1 cellular context compared by ENCODE assay signal in the genomic region with DNA sequence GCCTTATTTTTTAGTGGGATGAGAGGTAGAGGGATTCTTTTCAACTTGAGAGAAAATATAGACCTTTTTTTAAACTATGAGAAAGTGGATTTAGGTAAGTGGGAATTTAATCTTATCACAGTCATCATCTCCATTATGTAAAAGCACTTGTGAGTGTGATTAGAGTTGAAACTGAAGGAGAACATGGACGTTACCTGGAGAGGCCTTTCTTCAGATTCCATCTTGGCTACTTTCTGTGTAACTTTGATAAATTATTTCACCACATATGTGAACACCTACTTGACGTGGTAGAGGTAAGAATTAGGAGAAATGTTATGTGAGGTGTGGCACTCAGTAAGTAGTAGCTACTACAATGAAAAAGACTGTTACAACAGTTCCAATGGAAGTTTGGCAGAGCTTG.
TF ChIP-seq lines count a peak whose summit lies in the region.

No MANE protein-coding gene starts in this region.

TF ChIP-seq in WTC11, 78 proteins besides CTCF, POLR2A, EP300 and RAD21 (continued from another document):
- TF ChIP-seq, protein P1, sequence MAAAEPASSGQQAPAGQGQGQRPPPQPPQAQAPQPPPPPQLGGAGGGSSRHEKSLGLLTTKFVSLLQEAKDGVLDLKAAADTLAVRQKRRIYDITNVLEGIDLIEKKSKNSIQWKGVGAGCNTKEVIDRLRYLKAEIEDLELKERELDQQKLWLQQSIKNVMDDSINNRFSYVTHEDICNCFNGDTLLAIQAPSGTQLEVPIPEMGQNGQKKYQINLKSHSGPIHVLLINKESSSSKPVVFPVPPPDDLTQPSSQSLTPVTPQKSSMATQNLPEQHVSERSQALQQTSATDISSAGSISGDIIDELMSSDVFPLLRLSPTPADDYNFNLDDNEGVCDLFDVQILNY (CRISPR knock-in tag; IDR thresholded peaks at IDR 0.05), result no peak
- TF ChIP-seq ZNF423 (CRISPR knock-in tag; IDR thresholded peaks at IDR 0.05) (no peak), FOXP1 (CRISPR knock-in tag; IDR thresholded peaks at IDR 0.05; ENCODE audit: borderline replicate concordance) (no peak), IRF2 (CRISPR knock-in tag; IDR thresholded peaks at IDR 0.05; ENCODE audit: borderline replicate concordance, low read depth) (no peak), CREB1 (CRISPR knock-in tag; IDR thresholded peaks at IDR 0.05) (no peak), MYBL2 (CRISPR knock-in tag; IDR thresholded peaks at IDR 0.05) (no peak), NFE2L1 (CRISPR knock-in tag; IDR thresholded peaks at IDR 0.05) (no peak), ATF1 (CRISPR knock-in tag; IDR thresholded peaks at IDR 0.05) (no peak), FOXK1 (CRISPR knock-in tag; IDR thresholded peaks at IDR 0.05) (no peak), KAT7 (CRISPR knock-in tag; IDR thresholded peaks at IDR 0.05; ENCODE audit: borderline replicate concordance) (no peak), NR2C2 (CRISPR knock-in tag; IDR thresholded peaks at IDR 0.05) (no peak)
- TF ChIP-seq, protein P2, sequence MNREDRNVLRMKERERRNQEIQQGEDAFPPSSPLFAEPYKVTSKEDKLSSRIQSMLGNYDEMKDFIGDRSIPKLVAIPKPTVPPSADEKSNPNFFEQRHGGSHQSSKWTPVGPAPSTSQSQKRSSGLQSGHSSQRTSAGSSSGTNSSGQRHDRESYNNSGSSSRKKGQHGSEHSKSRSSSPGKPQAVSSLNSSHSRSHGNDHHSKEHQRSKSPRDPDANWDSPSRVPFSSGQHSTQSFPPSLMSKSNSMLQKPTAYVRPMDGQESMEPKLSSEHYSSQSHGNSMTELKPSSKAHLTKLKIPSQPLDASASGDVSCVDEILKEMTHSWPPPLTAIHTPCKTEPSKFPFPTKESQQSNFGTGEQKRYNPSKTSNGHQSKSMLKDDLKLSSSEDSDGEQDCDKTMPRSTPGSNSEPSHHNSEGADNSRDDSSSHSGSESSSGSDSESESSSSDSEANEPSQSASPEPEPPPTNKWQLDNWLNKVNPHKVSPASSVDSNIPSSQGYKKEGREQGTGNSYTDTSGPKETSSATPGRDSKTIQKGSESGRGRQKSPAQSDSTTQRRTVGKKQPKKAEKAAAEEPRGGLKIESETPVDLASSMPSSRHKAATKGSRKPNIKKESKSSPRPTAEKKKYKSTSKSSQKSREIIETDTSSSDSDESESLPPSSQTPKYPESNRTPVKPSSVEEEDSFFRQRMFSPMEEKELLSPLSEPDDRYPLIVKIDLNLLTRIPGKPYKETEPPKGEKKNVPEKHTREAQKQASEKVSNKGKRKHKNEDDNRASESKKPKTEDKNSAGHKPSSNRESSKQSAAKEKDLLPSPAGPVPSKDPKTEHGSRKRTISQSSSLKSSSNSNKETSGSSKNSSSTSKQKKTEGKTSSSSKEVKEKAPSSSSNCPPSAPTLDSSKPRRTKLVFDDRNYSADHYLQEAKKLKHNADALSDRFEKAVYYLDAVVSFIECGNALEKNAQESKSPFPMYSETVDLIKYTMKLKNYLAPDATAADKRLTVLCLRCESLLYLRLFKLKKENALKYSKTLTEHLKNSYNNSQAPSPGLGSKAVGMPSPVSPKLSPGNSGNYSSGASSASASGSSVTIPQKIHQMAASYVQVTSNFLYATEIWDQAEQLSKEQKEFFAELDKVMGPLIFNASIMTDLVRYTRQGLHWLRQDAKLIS (CRISPR knock-in tag; IDR thresholded peaks at IDR 0.05; ENCODE audit: borderline replicate concordance), result no peak
- TF ChIP-seq, protein P3, sequence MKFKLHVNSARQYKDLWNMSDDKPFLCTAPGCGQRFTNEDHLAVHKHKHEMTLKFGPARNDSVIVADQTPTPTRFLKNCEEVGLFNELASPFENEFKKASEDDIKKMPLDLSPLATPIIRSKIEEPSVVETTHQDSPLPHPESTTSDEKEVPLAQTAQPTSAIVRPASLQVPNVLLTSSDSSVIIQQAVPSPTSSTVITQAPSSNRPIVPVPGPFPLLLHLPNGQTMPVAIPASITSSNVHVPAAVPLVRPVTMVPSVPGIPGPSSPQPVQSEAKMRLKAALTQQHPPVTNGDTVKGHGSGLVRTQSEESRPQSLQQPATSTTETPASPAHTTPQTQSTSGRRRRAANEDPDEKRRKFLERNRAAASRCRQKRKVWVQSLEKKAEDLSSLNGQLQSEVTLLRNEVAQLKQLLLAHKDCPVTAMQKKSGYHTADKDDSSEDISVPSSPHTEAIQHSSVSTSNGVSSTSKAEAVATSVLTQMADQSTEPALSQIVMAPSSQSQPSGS (CRISPR knock-in tag; IDR thresholded peaks at IDR 0.05; ENCODE audit: borderline replicate concordance, low read depth), result no peak
- TF ChIP-seq, protein P4, sequence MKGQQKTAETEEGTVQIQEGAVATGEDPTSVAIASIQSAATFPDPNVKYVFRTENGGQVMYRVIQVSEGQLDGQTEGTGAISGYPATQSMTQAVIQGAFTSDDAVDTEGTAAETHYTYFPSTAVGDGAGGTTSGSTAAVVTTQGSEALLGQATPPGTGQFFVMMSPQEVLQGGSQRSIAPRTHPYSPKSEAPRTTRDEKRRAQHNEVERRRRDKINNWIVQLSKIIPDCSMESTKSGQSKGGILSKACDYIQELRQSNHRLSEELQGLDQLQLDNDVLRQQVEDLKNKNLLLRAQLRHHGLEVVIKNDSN (CRISPR knock-in tag; IDR thresholded peaks at IDR 0.05), result no peak
- TF ChIP-seq, protein P5, sequence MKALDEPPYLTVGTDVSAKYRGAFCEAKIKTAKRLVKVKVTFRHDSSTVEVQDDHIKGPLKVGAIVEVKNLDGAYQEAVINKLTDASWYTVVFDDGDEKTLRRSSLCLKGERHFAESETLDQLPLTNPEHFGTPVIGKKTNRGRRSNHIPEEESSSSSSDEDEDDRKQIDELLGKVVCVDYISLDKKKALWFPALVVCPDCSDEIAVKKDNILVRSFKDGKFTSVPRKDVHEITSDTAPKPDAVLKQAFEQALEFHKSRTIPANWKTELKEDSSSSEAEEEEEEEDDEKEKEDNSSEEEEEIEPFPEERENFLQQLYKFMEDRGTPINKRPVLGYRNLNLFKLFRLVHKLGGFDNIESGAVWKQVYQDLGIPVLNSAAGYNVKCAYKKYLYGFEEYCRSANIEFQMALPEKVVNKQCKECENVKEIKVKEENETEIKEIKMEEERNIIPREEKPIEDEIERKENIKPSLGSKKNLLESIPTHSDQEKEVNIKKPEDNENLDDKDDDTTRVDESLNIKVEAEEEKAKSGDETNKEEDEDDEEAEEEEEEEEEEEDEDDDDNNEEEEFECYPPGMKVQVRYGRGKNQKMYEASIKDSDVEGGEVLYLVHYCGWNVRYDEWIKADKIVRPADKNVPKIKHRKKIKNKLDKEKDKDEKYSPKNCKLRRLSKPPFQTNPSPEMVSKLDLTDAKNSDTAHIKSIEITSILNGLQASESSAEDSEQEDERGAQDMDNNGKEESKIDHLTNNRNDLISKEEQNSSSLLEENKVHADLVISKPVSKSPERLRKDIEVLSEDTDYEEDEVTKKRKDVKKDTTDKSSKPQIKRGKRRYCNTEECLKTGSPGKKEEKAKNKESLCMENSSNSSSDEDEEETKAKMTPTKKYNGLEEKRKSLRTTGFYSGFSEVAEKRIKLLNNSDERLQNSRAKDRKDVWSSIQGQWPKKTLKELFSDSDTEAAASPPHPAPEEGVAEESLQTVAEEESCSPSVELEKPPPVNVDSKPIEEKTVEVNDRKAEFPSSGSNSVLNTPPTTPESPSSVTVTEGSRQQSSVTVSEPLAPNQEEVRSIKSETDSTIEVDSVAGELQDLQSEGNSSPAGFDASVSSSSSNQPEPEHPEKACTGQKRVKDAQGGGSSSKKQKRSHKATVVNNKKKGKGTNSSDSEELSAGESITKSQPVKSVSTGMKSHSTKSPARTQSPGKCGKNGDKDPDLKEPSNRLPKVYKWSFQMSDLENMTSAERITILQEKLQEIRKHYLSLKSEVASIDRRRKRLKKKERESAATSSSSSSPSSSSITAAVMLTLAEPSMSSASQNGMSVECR (CRISPR knock-in tag; IDR thresholded peaks at IDR 0.05; ENCODE audit: borderline replicate concordance), result no peak
